Comparison of ENCODE assay signal across 8 cellular contexts in genomic region chr13:75458696-75459422, GRCh38. TPM values are rescaled to one million over a fixed set of nuclear protein-coding genes. Genes with fewer than 3 reads are reported as not detected.
A peak's percentile ranks its signal among the peaks of the same experiment; 100 is the strongest.
DNase-seq lines count a peak whose midpoint lies in the region; ATAC-seq and TF ChIP-seq lines count a peak whose summit lies in the region.

No MANE protein-coding gene starts in this region.

- H3K9me3 ChIP-seq in heart left ventricle (no peaks in the 10 kb centered on the region), WERI-Rb-1 (ENCODE audit: severe bottlenecking) (no peaks in the 10 kb centered on the region)

- TF ChIP-seq CTCF in heart left ventricle (IDR thresholded peaks at IDR 0.05), result no peak
- TF ChIP-seq CTCF in WERI-Rb-1 (IDR thresholded peaks at IDR 0.05; ENCODE audit: low read depth, low read length), result no peak

- H3K4me3 ChIP-seq in heart left ventricle (no peak overlapping the region), urinary bladder (ENCODE audit: low read depth, low read length) (no peak overlapping the region), WERI-Rb-1 (ENCODE audit: low read depth, low read length) (no peak overlapping the region)

- ATAC-seq in GM18505 (IDR thresholded peaks at IDR 0.05; ENCODE audit: unreplicated experiment), result peak; percentile 99
- ATAC-seq in HG02588 (IDR thresholded peaks at IDR 0.05; ENCODE audit: unreplicated experiment), result peak; percentile 100
- peak; percentile 92 to 95 (median 94) for ATAC-seq in heart left ventricle

- H3K27ac ChIP-seq in heart left ventricle (peak overlapping the region; percentile 63 to 87 (median 78)), urinary bladder (ENCODE audit: low read depth) (peak overlapping the region; percentile 65), WERI-Rb-1 (no peak overlapping the region)

- DNase-seq in NCI-H146 treated with DMSO at 0.1 percent for 48 hours (lab: John Stamatoyannopoulos, UW; ENCODE audit: unreplicated experiment) (peak; percentile 88), heart left ventricle (peak; percentile 50 to 81 (median 65)), WERI-Rb-1 (no peak), LoVo (ENCODE audit: low spot score) (no peak), NCI-H446 treated with DMSO at 0.1 percent for 48 hours (lab: John Stamatoyannopoulos, UW) (no peak)

- 58 to 71% (median 65%) methylated on average over 6 of the region's 6 CpGs for WGBS in heart left ventricle, 4 donors
- 78% methylated on average over 6 of the region's 6 CpGs for WGBS in urinary bladder

- H3K36me3 ChIP-seq in heart left ventricle, result no peaks in the 10 kb centered on the region
- no peaks in the 10 kb centered on the region for H3K36me3 ChIP-seq in urinary bladder (ENCODE audit: insufficient read depth)
- H3K36me3 ChIP-seq in WERI-Rb-1, result no peaks in the 10 kb centered on the region

- H3K27me3 ChIP-seq in heart left ventricle, result no peaks in the 10 kb centered on the region
- H3K27me3 ChIP-seq in WERI-Rb-1 (ENCODE audit: insufficient read depth, low read depth, severe bottlenecking), result no peaks in the 10 kb centered on the region

- TF ChIP-seq POLR2A in GM18505 (IDR thresholded peaks at IDR 0.05; ENCODE audit: borderline replicate concordance, extremely low read depth, insufficient read depth, insufficient read length) (no peak), heart left ventricle (IDR thresholded peaks at IDR 0.05) (no peak)

- H3K4me1 ChIP-seq in heart left ventricle, result peaks cover 0 to 83% (median 31%) of the 10 kb centered on the region in 12 donors
- H3K4me1 ChIP-seq in urinary bladder (ENCODE audit: insufficient read depth), result no peaks in the 10 kb centered on the region

- intact Hi-C loops in heart left ventricle (cut with DNase I), result loop anchor here in 1 of 10 donors (5.0 kb wide), 1 partner anchor 52 kb away; no protein-coding TSS in a partner anchor

RNA-seq across cellular contexts. Expression of gene TBC1D4, which starts 23.1 kb away (rescaled TPM):
- total RNA-seq in heart left ventricle, result 100 to 1,000 TPM in 3 of 9 donors, 10 to 100 TPM in 6; 52.9 to 158 (median 85.6) TPM
- polyA plus RNA-seq in heart left ventricle, result 10 to 100 TPM; 26.8 to 31.9 TPM
- 28.7 TPM for total RNA-seq in urinary bladder
- polyA plus RNA-seq in urinary bladder, result 5.4 TPM

Comparison
In these comparisons a context has a peak if more than half of its experiments do, and no peak if none do; other contexts are left out.
1. DNase-seq: peak in NCI-H146 treated with DMSO at 0.1 percent for 48 hours (single experiment) and heart left ventricle (5 of 5); none in WERI-Rb-1 (single experiment), LoVo (single experiment) and NCI-H446 treated with DMSO at 0.1 percent for 48 hours (single experiment).
2. Peak in every context shown above with its lines, with median percentiles within 50 percentile points of each other: ATAC-seq.